In the genomic region with DNA sequence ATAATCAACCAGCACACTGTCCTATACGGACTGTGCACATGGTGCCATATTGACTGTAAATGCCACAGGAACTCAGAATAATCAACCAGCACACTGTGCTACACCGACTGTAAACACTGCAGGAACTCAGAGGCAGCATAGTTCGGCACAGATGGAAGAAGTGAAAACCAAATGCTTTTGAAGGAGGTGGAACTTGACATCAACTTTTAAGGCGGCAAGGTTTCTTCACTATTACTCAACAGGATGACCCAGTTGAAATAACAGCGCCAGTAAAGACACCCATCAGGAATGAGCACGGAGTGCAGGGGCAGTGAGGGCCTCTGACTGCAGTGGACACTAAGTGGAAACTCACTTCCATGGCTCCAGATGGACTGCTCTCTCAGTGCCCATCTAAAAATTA, we compare ENCODE assay signal across 19 cellular contexts. TPM values are rescaled to one million over a fixed set of nuclear protein-coding genes. Genes with fewer than 3 reads are reported as not detected.
"Had no signal": no experiment of that assay in that cellular context is flagged by ENCODE, and none has a peak within 500 bp of the region (broad histone marks: within the 10 kb centered on the region; RNA-seq: fewer than 3 reads in every experiment).

No MANE protein-coding gene starts in this region.

- ATAC-seq: activated T-helper 17 cell treated with anti-CD3 and anti-CD28 coated beads, Interleukin-2, amount 50 U/mL, for 72 hours; left colon; naive thymus-derived CD8-positive, alpha-beta T cell had no signal

- H3K9me3 ChIP-seq: adrenal gland, heart left ventricle, lower lobe of right lung, ovary, prostate gland, thyroid gland had no signal

- H3K9me3 Mint-ChIP-seq: activated T-cell treated with anti-CD3 and anti-CD28 coated beads, Interleukin-2, amount 50 U/mL, for 24 hours; activated T-helper 17 cell treated with anti-CD3 and anti-CD28 coated beads, Interleukin-2, amount 50 U/mL, for 72 hours; endodermal cell; naive thymus-derived CD8-positive, alpha-beta T cell; stimulated activated naive CD8-positive, alpha-beta T cell treated with anti-CD3 and anti-CD28 coated beads, Interleukin-15, Interleukin-2, amounts not matched to agents 100 ng/mL and 50 ng/mL, for 24 hours had no signal

- H3K27me3 ChIP-seq: adrenal gland, heart left ventricle, ovary, thyroid gland had no signal

- H3K27ac Mint-ChIP-seq: activated naive CD8-positive, alpha-beta T cell; activated T-cell treated with anti-CD3 and anti-CD28 coated beads, Interleukin-2, amount 50 U/mL, for 24 hours; activated T-helper 17 cell treated with anti-CD3 and anti-CD28 coated beads, Interleukin-2, amount 50 U/mL, for 72 hours; endodermal cell; naive thymus-derived CD8-positive, alpha-beta T cell; stimulated activated naive CD8-positive, alpha-beta T cell treated with anti-CD3 and anti-CD28 coated beads, Interleukin-15, Interleukin-2, amounts not matched to agents 100 ng/mL and 50 ng/mL, for 24 hours had no signal

- H3K27ac ChIP-seq: adrenal gland, dorsolateral prefrontal cortex, epithelial cell of prostate, lower lobe of right lung, ovary, prostate gland, thyroid gland had no signal

- H3K4me1 Mint-ChIP-seq: activated T-helper 17 cell treated with anti-CD3 and anti-CD28 coated beads, Interleukin-2, amount 50 U/mL, for 72 hours had no signal

- H3K4me3 Mint-ChIP-seq: activated naive CD8-positive, alpha-beta T cell; activated T-cell treated with anti-CD3 and anti-CD28 coated beads, Interleukin-2, amount 50 U/mL, for 24 hours; activated T-helper 17 cell treated with anti-CD3 and anti-CD28 coated beads, Interleukin-2, amount 50 U/mL, for 72 hours; endodermal cell; naive thymus-derived CD8-positive, alpha-beta T cell; stimulated activated naive CD8-positive, alpha-beta T cell treated with anti-CD3 and anti-CD28 coated beads, Interleukin-15, Interleukin-2, amounts not matched to agents 100 ng/mL and 50 ng/mL, for 24 hours had no signal

- DNase-seq: activated naive CD4-positive, alpha-beta T cell; activated T-cell treated with anti-CD3 and anti-CD28 coated beads, Interleukin-2, amount 50 U/mL, for 24 hours; adrenal gland; central memory CD4-positive, alpha-beta T cell; dorsolateral prefrontal cortex; heart left ventricle; left colon; naive thymus-derived CD8-positive, alpha-beta T cell; ovary; stimulated activated CD4-positive, alpha-beta T cell treated with anti-CD3 and anti-CD28 coated beads, Interleukin-4, amount 100 ng/mL, for 4 hours; T-helper 1 cell; thyroid gland had no signal

- H3K4me3 ChIP-seq: adrenal gland, dorsolateral prefrontal cortex, heart left ventricle, lower lobe of right lung, ovary, prostate gland, thyroid gland had no signal

- H3K27me3 Mint-ChIP-seq: activated naive CD8-positive, alpha-beta T cell; activated T-cell treated with anti-CD3 and anti-CD28 coated beads, Interleukin-2, amount 50 U/mL, for 24 hours; activated T-helper 17 cell treated with anti-CD3 and anti-CD28 coated beads, Interleukin-2, amount 50 U/mL, for 72 hours; stimulated activated naive CD8-positive, alpha-beta T cell treated with anti-CD3 and anti-CD28 coated beads, Interleukin-15, Interleukin-2, amounts not matched to agents 100 ng/mL and 50 ng/mL, for 24 hours had no signal

- H3K36me3 Mint-ChIP-seq: activated naive CD8-positive, alpha-beta T cell had no signal

- H3K36me3 ChIP-seq: adrenal gland, heart left ventricle, lower lobe of right lung, ovary, prostate gland, thyroid gland had no signal

- H3K4me1 ChIP-seq: adrenal gland, lower lobe of right lung, thyroid gland had no signal

RNA-seq across cellular contexts. Expression of gene GAL, which starts 51.3 kb away (rescaled TPM):
- total RNA-seq: lower lobe of right lung; naive thymus-derived CD8-positive, alpha-beta T cell had no signal
- polyA plus RNA-seq: naive thymus-derived CD8-positive, alpha-beta T cell had no signal
